ENCODE assay signal across 1 cellular context in the genomic region with DNA sequence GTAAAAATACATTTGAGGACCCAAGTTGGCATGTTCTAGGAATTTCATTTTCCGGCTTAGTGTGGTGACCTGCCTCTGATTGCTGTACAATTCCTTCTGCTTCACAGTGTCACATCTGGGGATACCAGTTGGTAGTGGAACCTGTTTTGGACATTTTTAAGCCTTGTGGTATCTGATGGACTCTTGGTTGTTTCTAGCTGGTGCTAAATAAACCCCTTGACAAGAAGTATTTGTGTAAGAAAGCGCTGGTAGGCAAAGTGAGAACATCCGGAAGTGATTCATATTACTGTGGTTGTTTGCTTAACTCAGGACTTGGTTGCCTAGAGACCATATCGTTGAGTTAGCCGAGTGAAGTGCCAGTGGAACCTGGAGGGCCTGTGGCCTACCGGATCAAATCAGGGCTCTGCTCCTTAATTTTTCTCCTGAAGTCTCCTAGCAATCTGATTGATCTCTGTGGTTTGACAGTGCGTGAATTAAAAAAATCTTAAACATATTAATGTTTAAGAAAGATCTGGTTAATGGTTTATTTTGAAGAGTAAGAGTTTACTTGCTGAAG.
TF ChIP-seq lines count a peak whose summit lies in the region.

No MANE protein-coding gene starts in this region.

TF ChIP-seq in K562, 482 proteins besides CTCF, POLR2A, EP300 and RAD21 (continued from another document and continues in another):
- TF ChIP-seq, protein P1, sequence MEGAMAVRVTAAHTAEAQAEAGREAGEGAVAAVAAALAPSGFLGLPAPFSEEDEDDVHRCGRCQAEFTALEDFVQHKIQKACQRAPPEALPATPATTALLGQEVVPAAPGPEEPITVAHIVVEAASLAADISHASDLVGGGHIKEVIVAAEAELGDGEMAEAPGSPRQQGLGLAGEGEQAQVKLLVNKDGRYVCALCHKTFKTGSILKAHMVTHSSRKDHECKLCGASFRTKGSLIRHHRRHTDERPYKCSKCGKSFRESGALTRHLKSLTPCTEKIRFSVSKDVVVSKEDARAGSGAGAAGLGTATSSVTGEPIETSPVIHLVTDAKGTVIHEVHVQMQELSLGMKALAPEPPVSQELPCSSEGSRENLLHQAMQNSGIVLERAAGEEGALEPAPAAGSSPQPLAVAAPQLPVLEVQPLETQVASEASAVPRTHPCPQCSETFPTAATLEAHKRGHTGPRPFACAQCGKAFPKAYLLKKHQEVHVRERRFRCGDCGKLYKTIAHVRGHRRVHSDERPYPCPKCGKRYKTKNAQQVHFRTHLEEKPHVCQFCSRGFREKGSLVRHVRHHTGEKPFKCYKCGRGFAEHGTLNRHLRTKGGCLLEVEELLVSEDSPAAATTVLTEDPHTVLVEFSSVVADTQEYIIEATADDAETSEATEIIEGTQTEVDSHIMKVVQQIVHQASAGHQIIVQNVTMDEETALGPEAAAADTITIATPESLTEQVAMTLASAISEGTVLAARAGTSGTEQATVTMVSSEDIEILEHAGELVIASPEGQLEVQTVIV (CRISPR knock-in tag; IDR thresholded peaks at IDR 0.05; ENCODE audit: borderline replicate concordance) = no peak
- TF ChIP-seq POLR3G (IDR thresholded peaks at IDR 0.05; ENCODE audit: extremely low read depth, insufficient read length, insufficient replicate concordance) (no peak), PML (IDR thresholded peaks at IDR 0.05; ENCODE audit: low read length) (no peak), MAFK (IDR thresholded peaks at IDR 0.05; ENCODE audit: low read length) (0 out of 2 replicates have a peak, but pooled peaks have one; percentile 47), ZNF717 (CRISPR knock-in tag; IDR thresholded peaks at IDR 0.05) (no peak), HLTF (IDR thresholded peaks at IDR 0.05) (no peak), SREBF1 (IDR thresholded peaks at IDR 0.05; ENCODE audit: borderline replicate concordance, low read depth, low read length) (no peak), HNRNPL (IDR thresholded peaks at IDR 0.05; ENCODE audit: low read depth, low read length) (no peak), TGIF2 (CRISPR knock-in tag; IDR thresholded peaks at IDR 0.05) (no peak), FOXK1 (CRISPR knock-in tag; IDR thresholded peaks at IDR 0.05; ENCODE audit: borderline replicate concordance) (no peak), IFI16 (CRISPR knock-in tag; IDR thresholded peaks at IDR 0.05) (no peak), EP400 (IDR thresholded peaks at IDR 0.05) (no peak), RBFOX2 (IDR thresholded peaks at IDR 0.05; ENCODE audit: low read depth, low read length) (no peak), NEUROD1 (IDR thresholded peaks at IDR 0.05; ENCODE audit: borderline replicate concordance, low read depth, low read length, partially characterized antibody) (peak; percentile 83), NBN (IDR thresholded peaks at IDR 0.05; ENCODE audit: low read depth) (no peak), SIX5 (IDR thresholded peaks at IDR 0.05; ENCODE audit: borderline replicate concordance in 1 of 2, insufficient read depth in 1 of 2, low read depth in 1 of 2, low read length in 2 of 2) (no peak), BCOR (IDR thresholded peaks at IDR 0.05) (no peak), DIDO1 (tag; IDR thresholded peaks at IDR 0.05; ENCODE audit: low read depth) (no peak), FOXJ2 (tag; IDR thresholded peaks at IDR 0.05) (peak; percentile 98), CBFA2T2 (conservative IDR thresholded peaks at IDR 0.05) (no peak), MCM2 (IDR thresholded peaks at IDR 0.05; ENCODE audit: low read depth) (no peak), SAFB2 (IDR thresholded peaks at IDR 0.05; ENCODE audit: borderline replicate concordance, low read depth, low read length, severe bottlenecking) (no peak), STAT5A (IDR thresholded peaks at IDR 0.05; ENCODE audit: borderline replicate concordance, low read length) (no peak), DDX20 (tag; IDR thresholded peaks at IDR 0.05; ENCODE audit: low read depth) (no peak), HDAC8 (tag; IDR thresholded peaks at IDR 0.05) (no peak), TAF9B (IDR thresholded peaks at IDR 0.05; ENCODE audit: partially characterized antibody) (no peak)
- TF ChIP-seq, protein P2, sequence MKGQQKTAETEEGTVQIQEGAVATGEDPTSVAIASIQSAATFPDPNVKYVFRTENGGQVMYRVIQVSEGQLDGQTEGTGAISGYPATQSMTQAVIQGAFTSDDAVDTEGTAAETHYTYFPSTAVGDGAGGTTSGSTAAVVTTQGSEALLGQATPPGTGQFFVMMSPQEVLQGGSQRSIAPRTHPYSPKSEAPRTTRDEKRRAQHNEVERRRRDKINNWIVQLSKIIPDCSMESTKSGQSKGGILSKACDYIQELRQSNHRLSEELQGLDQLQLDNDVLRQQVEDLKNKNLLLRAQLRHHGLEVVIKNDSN (CRISPR knock-in tag; IDR thresholded peaks at IDR 0.05) = no peak
- TF ChIP-seq, protein P3, sequence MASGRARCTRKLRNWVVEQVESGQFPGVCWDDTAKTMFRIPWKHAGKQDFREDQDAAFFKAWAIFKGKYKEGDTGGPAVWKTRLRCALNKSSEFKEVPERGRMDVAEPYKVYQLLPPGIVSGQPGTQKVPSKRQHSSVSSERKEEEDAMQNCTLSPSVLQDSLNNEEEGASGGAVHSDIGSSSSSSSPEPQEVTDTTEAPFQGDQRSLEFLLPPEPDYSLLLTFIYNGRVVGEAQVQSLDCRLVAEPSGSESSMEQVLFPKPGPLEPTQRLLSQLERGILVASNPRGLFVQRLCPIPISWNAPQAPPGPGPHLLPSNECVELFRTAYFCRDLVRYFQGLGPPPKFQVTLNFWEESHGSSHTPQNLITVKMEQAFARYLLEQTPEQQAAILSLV (tag; IDR thresholded peaks at IDR 0.05) = no peak
- TF ChIP-seq, protein P4, sequence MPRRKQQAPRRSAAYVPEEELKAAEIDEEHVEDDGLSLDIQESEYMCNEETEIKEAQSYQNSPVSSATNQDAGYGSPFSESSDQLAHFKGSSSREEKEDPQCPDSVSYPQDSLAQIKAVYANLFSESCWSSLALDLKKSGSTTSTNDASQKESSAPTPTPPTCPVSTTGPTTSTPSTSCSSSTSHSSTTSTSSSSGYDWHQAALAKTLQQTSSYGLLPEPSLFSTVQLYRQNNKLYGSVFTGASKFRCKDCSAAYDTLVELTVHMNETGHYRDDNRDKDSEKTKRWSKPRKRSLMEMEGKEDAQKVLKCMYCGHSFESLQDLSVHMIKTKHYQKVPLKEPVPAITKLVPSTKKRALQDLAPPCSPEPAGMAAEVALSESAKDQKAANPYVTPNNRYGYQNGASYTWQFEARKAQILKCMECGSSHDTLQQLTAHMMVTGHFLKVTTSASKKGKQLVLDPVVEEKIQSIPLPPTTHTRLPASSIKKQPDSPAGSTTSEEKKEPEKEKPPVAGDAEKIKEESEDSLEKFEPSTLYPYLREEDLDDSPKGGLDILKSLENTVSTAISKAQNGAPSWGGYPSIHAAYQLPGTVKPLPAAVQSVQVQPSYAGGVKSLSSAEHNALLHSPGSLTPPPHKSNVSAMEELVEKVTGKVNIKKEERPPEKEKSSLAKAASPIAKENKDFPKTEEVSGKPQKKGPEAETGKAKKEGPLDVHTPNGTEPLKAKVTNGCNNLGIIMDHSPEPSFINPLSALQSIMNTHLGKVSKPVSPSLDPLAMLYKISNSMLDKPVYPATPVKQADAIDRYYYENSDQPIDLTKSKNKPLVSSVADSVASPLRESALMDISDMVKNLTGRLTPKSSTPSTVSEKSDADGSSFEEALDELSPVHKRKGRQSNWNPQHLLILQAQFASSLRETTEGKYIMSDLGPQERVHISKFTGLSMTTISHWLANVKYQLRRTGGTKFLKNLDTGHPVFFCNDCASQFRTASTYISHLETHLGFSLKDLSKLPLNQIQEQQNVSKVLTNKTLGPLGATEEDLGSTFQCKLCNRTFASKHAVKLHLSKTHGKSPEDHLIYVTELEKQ (CRISPR knock-in tag; IDR thresholded peaks at IDR 0.05) = no peak
- TF ChIP-seq, protein P5, sequence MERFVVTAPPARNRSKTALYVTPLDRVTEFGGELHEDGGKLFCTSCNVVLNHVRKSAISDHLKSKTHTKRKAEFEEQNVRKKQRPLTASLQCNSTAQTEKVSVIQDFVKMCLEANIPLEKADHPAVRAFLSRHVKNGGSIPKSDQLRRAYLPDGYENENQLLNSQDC (CRISPR knock-in tag; IDR thresholded peaks at IDR 0.05) = no peak
- TF ChIP-seq, protein P6, sequence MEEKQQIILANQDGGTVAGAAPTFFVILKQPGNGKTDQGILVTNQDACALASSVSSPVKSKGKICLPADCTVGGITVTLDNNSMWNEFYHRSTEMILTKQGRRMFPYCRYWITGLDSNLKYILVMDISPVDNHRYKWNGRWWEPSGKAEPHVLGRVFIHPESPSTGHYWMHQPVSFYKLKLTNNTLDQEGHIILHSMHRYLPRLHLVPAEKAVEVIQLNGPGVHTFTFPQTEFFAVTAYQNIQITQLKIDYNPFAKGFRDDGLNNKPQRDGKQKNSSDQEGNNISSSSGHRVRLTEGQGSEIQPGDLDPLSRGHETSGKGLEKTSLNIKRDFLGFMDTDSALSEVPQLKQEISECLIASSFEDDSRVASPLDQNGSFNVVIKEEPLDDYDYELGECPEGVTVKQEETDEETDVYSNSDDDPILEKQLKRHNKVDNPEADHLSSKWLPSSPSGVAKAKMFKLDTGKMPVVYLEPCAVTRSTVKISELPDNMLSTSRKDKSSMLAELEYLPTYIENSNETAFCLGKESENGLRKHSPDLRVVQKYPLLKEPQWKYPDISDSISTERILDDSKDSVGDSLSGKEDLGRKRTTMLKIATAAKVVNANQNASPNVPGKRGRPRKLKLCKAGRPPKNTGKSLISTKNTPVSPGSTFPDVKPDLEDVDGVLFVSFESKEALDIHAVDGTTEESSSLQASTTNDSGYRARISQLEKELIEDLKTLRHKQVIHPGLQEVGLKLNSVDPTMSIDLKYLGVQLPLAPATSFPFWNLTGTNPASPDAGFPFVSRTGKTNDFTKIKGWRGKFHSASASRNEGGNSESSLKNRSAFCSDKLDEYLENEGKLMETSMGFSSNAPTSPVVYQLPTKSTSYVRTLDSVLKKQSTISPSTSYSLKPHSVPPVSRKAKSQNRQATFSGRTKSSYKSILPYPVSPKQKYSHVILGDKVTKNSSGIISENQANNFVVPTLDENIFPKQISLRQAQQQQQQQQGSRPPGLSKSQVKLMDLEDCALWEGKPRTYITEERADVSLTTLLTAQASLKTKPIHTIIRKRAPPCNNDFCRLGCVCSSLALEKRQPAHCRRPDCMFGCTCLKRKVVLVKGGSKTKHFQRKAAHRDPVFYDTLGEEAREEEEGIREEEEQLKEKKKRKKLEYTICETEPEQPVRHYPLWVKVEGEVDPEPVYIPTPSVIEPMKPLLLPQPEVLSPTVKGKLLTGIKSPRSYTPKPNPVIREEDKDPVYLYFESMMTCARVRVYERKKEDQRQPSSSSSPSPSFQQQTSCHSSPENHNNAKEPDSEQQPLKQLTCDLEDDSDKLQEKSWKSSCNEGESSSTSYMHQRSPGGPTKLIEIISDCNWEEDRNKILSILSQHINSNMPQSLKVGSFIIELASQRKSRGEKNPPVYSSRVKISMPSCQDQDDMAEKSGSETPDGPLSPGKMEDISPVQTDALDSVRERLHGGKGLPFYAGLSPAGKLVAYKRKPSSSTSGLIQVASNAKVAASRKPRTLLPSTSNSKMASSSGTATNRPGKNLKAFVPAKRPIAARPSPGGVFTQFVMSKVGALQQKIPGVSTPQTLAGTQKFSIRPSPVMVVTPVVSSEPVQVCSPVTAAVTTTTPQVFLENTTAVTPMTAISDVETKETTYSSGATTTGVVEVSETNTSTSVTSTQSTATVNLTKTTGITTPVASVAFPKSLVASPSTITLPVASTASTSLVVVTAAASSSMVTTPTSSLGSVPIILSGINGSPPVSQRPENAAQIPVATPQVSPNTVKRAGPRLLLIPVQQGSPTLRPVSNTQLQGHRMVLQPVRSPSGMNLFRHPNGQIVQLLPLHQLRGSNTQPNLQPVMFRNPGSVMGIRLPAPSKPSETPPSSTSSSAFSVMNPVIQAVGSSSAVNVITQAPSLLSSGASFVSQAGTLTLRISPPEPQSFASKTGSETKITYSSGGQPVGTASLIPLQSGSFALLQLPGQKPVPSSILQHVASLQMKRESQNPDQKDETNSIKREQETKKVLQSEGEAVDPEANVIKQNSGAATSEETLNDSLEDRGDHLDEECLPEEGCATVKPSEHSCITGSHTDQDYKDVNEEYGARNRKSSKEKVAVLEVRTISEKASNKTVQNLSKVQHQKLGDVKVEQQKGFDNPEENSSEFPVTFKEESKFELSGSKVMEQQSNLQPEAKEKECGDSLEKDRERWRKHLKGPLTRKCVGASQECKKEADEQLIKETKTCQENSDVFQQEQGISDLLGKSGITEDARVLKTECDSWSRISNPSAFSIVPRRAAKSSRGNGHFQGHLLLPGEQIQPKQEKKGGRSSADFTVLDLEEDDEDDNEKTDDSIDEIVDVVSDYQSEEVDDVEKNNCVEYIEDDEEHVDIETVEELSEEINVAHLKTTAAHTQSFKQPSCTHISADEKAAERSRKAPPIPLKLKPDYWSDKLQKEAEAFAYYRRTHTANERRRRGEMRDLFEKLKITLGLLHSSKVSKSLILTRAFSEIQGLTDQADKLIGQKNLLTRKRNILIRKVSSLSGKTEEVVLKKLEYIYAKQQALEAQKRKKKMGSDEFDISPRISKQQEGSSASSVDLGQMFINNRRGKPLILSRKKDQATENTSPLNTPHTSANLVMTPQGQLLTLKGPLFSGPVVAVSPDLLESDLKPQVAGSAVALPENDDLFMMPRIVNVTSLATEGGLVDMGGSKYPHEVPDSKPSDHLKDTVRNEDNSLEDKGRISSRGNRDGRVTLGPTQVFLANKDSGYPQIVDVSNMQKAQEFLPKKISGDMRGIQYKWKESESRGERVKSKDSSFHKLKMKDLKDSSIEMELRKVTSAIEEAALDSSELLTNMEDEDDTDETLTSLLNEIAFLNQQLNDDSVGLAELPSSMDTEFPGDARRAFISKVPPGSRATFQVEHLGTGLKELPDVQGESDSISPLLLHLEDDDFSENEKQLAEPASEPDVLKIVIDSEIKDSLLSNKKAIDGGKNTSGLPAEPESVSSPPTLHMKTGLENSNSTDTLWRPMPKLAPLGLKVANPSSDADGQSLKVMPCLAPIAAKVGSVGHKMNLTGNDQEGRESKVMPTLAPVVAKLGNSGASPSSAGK (IDR thresholded peaks at IDR 0.05) = no peak
- TF ChIP-seq, protein P7, sequence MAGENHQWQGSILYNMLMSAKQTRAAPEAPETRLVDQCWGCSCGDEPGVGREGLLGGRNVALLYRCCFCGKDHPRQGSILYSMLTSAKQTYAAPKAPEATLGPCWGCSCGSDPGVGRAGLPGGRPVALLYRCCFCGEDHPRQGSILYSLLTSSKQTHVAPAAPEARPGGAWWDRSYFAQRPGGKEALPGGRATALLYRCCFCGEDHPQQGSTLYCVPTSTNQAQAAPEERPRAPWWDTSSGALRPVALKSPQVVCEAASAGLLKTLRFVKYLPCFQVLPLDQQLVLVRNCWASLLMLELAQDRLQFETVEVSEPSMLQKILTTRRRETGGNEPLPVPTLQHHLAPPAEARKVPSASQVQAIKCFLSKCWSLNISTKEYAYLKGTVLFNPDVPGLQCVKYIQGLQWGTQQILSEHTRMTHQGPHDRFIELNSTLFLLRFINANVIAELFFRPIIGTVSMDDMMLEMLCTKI (IDR thresholded peaks at IDR 0.05; ENCODE audit: partially characterized antibody) = no peak
- TF ChIP-seq, protein P8, sequence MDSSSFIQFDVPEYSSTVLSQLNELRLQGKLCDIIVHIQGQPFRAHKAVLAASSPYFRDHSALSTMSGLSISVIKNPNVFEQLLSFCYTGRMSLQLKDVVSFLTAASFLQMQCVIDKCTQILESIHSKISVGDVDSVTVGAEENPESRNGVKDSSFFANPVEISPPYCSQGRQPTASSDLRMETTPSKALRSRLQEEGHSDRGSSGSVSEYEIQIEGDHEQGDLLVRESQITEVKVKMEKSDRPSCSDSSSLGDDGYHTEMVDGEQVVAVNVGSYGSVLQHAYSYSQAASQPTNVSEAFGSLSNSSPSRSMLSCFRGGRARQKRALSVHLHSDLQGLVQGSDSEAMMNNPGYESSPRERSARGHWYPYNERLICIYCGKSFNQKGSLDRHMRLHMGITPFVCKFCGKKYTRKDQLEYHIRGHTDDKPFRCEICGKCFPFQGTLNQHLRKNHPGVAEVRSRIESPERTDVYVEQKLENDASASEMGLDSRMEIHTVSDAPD (CRISPR knock-in tag; IDR thresholded peaks at IDR 0.05) = no peak
